ENCODE assay signal across 8 cellular contexts in the genomic region with DNA sequence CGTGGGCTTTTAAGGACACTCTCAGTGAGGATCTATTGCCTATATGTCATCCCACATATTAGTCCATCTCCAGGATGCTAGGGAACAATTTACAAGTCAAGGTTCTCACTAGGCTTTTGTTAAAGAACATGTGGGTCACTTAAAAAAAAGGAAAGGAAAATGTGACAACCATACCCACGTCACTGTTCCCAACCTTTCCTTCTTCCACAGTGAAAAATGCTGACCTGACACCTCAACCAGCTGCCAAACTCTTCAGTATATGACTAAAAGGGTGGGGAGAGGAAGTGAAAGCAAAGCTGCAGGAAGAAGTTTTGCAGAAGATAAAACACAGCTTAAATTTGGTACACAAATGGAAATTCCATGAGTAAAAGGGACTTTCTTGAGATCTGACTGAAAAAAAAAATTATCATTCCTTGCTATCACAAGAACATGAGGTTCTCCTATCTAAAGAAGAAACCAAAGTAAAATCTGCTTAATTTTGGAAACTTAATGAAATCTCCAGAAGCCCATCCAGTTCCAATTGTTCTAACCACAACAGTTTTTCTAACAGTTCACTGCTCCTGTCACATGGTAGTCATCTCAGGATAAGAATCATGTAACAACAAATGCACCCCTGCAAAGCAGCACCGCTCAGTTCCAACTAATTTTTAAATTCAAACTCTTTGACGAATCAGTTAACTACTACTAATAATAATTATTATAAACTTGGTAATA.
DNase-seq lines count a peak whose midpoint lies in the region; ATAC-seq and TF ChIP-seq lines count a peak whose summit lies in the region.

No MANE protein-coding gene starts in this region.

- H3K27ac ChIP-seq in ACC112 (ENCODE audit: low read depth, low read length) (peak overlapping the region; percentile 54), Peyer's patch (peak overlapping the region; percentile 16 to 58 (median 46))

- TF ChIP-seq CTCF in GM20000 (IDR thresholded peaks at IDR 0.05; ENCODE audit: extremely low read depth, missing control alignments) (no peak), Peyer's patch (IDR thresholded peaks at IDR 0.05) (no peak), nephron (IDR thresholded peaks at IDR 0.05; ENCODE audit: unreplicated experiment in 3 of 3) (no peak)

- H3K36me3 ChIP-seq in ACC112 (ENCODE audit: insufficient read depth, low read length) (0 out of 2 replicates have a peak, but pooled peaks cover 5% of the 10 kb centered on the region), Peyer's patch (no peaks in the 10 kb centered on the region)

- H3K4me3 ChIP-seq in ACC112 (ENCODE audit: low read depth, low read length) = peak overlapping the region; percentile 19
- H3K4me3 ChIP-seq in Peyer's patch = no peak overlapping the region

- no peak for TF ChIP-seq POLR2A in Peyer's patch (IDR thresholded peaks at IDR 0.05)

- no peak overlapping the region for H2AFZ ChIP-seq in ACC112 (ENCODE audit: low read length, unreplicated experiment)

- DNase-seq in GM20000 (ENCODE audit: low spot score) = peak; percentile 30
- DNase-seq in Peyer's patch = peak in 1 of 3 donors; percentile 40
- no peak for DNase-seq in islet precursor cell

- no peaks in the 10 kb centered on the region for H3K9me3 Mint-ChIP-seq in nephron

- peaks cover 3% of the 10 kb centered on the region for H3K79me2 ChIP-seq in ACC112 (ENCODE audit: control insufficient read depth, insufficient read depth, low read length, unreplicated experiment)

- H3K27me3 ChIP-seq in ACC112 (ENCODE audit: insufficient read depth, low read length) (no peaks in the 10 kb centered on the region), Peyer's patch (no peaks in the 10 kb centered on the region)

- H3K4me3 Mint-ChIP-seq in nephron = no peak overlapping the region

- peaks cover 20% of the 10 kb centered on the region for H3K4me1 ChIP-seq in ACC112 (ENCODE audit: control insufficient read depth, insufficient read depth, low read length, unreplicated experiment)
- H3K4me1 ChIP-seq in Peyer's patch = peaks cover 0 to 18% (median 11%) of the 10 kb centered on the region in 4 donors

- ATAC-seq in esophagus mucosa = peak; percentile 86
- ATAC-seq in HG03095 (IDR thresholded peaks at IDR 0.05; ENCODE audit: unreplicated experiment) = no peak
- no peak for ATAC-seq in HG03135 (IDR thresholded peaks at IDR 0.05; ENCODE audit: unreplicated experiment)

- no peaks in the 10 kb centered on the region for H3K36me3 Mint-ChIP-seq in nephron (ENCODE audit: low read depth)

- no peaks in the 10 kb centered on the region for H3K9me3 ChIP-seq in Peyer's patch

- no peaks in the 10 kb centered on the region for H3K27me3 Mint-ChIP-seq in nephron (ENCODE audit: low read depth)

- peaks cover 19% of the 10 kb centered on the region for H3K4me1 Mint-ChIP-seq in nephron

- H3K27ac Mint-ChIP-seq in nephron = peak overlapping the region; percentile 49 to 70 (median 67)
